Comparison of ENCODE assay signal across 8 cellular contexts in the genomic region with DNA sequence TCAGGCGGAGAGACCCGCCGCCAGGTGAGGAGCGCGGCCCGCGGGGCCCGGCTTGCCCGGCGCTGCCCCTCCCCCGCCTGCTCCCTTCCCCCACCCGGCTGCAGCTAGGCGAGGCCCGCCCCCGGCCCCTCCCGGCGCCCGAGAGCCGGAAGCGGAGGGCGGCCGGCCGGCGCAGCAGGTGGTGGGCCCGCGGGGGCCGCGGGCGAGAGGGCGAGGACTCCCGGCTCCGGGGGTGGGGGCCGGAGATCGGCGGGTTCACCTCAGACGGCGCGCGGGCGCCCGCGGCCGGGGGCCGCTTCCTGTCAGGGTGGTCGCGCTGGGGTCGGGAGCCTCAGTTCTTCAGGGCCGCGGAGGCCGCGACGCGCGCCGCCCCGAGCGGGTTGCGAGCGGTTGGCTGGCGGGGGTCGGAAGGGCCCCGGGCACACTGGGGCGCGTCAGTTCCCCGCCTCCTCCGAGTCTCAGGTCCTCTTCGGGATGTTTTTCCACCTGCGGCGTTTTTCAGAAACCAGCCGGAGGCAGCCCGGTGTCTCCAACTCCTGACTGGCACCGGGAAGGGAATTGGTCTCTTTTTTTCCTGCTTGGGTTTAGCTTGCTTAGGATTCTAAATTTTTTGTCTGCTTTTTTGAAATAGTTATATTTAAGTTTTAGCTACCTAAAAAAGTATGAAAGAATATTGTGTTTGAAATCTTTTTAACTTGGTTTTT. TPM values are rescaled to one million over a fixed set of nuclear protein-coding genes. Genes with fewer than 3 reads are reported as not detected.
A peak's percentile ranks its signal among the peaks of the same experiment; 100 is the strongest.
DNase-seq lines count a peak whose midpoint lies in the region; ATAC-seq and TF ChIP-seq lines count a peak whose summit lies in the region.

No MANE protein-coding gene starts in this region.

- in situ Hi-C loops in SK-MEL-5 (cut with HindIII; ENCODE audit: low pct_unique_long_range_greater_than_20kb, low sequenced_read_pairs): no loop called here

- ATAC-seq in GM21390 (IDR thresholded peaks at IDR 0.05; ENCODE audit: unreplicated experiment): peak; percentile 45

- H3K27ac ChIP-seq in HUES48 (ENCODE audit: low read depth, low read length): peak overlapping the region; percentile 99

- H3K36me3 ChIP-seq in HUES48 (ENCODE audit: control insufficient read depth, insufficient read depth, low read length) (no peaks in the 10 kb centered on the region), kidney epithelial cell (ENCODE audit: control insufficient read depth, insufficient read depth, low read length) (no peaks in the 10 kb centered on the region)

- H3K4me3 ChIP-seq in HUES48 (ENCODE audit: low read depth, low read length) (peak overlapping the region; percentile 86), cardiac fibroblast (replicated peaks in 1 of 2; ENCODE audit: low read depth in 2 of 2, low read length in 2 of 2) (peak overlapping the region; percentile 64 to 71), kidney epithelial cell (ENCODE audit: low read depth, low read length) (peak overlapping the region; percentile 81)

- DNase-seq in GDM1 (lab: John Stamatoyannopoulos, UW): peak; percentile 73
- peak; percentile 50 for DNase-seq in SK-MEL-5 (ENCODE audit: low read depth, low spot score)
- peak in 1 of 2 donors; percentile 17 for DNase-seq in cardiac fibroblast (ENCODE audit: low read depth in 2 of 2)
- no peak for DNase-seq in kidney epithelial cell (ENCODE audit: low read depth)
- DNase-seq in stimulated activated CD4-positive, alpha-beta T cell treated with anti-CD3 and anti-CD28 coated beads, Interleukin-1b, Interleukin-23, amount 100 ng/mL, for 4 hours (ENCODE audit: low read depth in 2 of 2): peak; percentile 68 to 81
- DNase-seq in H4 (ENCODE audit: low spot score): no peak

- no peaks in the 10 kb centered on the region for H3K9me3 ChIP-seq in HUES48 (ENCODE audit: control insufficient read depth, insufficient read depth, low read length)

- no peaks in the 10 kb centered on the region for H3K27me3 ChIP-seq in HUES48 (ENCODE audit: control insufficient read depth, insufficient read depth, low read length)
- H3K27me3 ChIP-seq in kidney epithelial cell (ENCODE audit: control insufficient read depth, insufficient read depth, low read length): peaks cover 2% of the 10 kb centered on the region

- peak overlapping the region; percentile 79 for H3K9ac ChIP-seq in HUES48 (ENCODE audit: low read depth, low read length)

- H3K4me1 ChIP-seq in HUES48 (ENCODE audit: control insufficient read depth, insufficient read depth, low read length): peaks cover 43% of the 10 kb centered on the region

- TF ChIP-seq CTCF in cardiac fibroblast (IDR thresholded peaks at IDR 0.05; ENCODE audit: low read depth, low read length) (no peak), kidney epithelial cell (IDR thresholded peaks at IDR 0.05; ENCODE audit: insufficient read depth, low read length, poor library complexity, severe bottlenecking) (no peak)

RNA-seq across cellular contexts. Expression of a gene that starts 0.5 kb away (rescaled TPM):
- 137 and 145 TPM in 2 replicates for total RNA-seq in SK-MEL-5 (2014; rRNA removed; shearing (Covaris generic))
- 113 and 117 TPM in 2 replicates for polyA plus RNA-seq in SK-MEL-5 (2015; cell fraction: cytosol; rRNA removed)
- 73.8 and 85.7 TPM in 2 replicates for polyA plus RNA-seq in SK-MEL-5 (2015; cell fraction: nucleus; rRNA removed)
- 88.7 and 114 TPM in 2 replicates for total RNA-seq in kidney epithelial cell
- total RNA-seq in H4 (2014; rRNA removed; shearing (Covaris generic)): 140 and 179 TPM in 2 replicates

Comparison
In these comparisons a context has a peak if more than half of its experiments do, and no peak if none do; other contexts are left out.
1. DNase-seq: peak in GDM1 (single experiment), SK-MEL-5 (single experiment) and stimulated activated CD4-positive, alpha-beta T cell treated with anti-CD3 and anti-CD28 coated beads, Interleukin-1b, Interleukin-23, amount 100 ng/mL, for 4 hours (2 of 2); none in kidney epithelial cell (single experiment) and H4 (single experiment).
2. Peak in every context shown above with its lines, with median percentiles within 50 percentile points of each other: H3K4me3 ChIP-seq.